ENCODE assay signal across 36 cellular contexts in the genomic region with DNA sequence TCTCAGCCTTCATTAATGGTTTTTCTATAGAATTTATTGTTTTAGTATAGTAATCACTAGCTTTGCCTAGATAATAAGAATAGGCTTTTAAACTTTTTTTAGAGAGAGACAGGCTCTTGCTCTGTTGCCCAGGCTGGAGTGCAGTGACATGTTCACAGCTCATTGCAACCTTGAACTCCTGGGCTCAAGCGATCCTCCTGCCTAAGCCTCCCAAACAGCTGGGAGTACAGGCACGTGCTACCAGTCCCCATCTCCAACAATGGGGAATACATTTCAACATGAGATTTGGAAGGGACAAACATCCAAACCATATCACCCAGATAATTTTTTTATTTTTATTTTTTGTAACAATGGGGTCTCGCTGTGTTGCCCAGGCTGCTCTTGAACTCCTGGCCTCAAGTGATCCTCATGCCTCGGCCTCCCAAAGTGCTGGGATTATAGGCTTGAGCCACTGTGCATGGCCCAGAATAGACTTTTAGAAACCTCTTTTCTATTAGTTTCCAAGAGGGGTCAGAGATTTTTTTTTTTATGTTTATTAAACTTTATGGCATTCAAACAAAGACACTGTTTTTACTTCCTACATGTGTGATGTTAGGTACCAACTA. TPM values are rescaled to one million over a fixed set of nuclear protein-coding genes. Genes with fewer than 3 reads are reported as not detected.
"Had no signal": no experiment of that assay in that cellular context is flagged by ENCODE, and none has a peak within 500 bp of the region (broad histone marks: within the 10 kb centered on the region; RNA-seq: fewer than 3 reads in every experiment).

No MANE protein-coding gene starts in this region.

- H3K4me1 ChIP-seq: esophagus muscularis mucosa, foreskin keratinocyte, gastrocnemius medialis, heart left ventricle had no signal

- H3K27ac ChIP-seq: body of pancreas, esophagus muscularis mucosa, foreskin keratinocyte, gastrocnemius medialis, heart left ventricle, WERI-Rb-1 had no signal

- H3K36me3 Mint-ChIP-seq: activated CD4-positive, alpha-beta memory T cell treated with anti-CD3 and anti-CD28 coated beads for 36 hours; activated CD8-positive, alpha-beta memory T cell treated with anti-CD3 and anti-CD28 coated beads, Interleukin-2, amount 10 ng/mL, durations not matched to agents 7 days and 5 days; activated naive CD4-positive, alpha-beta T cell treated with anti-CD3 and anti-CD28 coated beads, Interleukin-2, amount 10 ng/mL, durations not matched to agents 7 days and 5 days; activated naive CD8-positive, alpha-beta T cell had no signal

- H3K36me3 ChIP-seq: esophagus muscularis mucosa, gastrocnemius medialis, heart left ventricle, WERI-Rb-1 had no signal

- H3K9me3 Mint-ChIP-seq: activated CD4-positive, alpha-beta memory T cell treated with anti-CD3 and anti-CD28 coated beads for 36 hours; activated CD4-positive, alpha-beta T cell treated with anti-CD3 and anti-CD28 coated beads, Interleukin-2, amount 10 ng/mL, durations not matched to agents 24 days and 14 days; activated naive CD4-positive, alpha-beta T cell treated with anti-CD3 and anti-CD28 coated beads, Interleukin-2, amount 10 ng/mL, durations not matched to agents 7 days and 5 days; activated T-helper 1 cell treated with anti-CD3 and anti-CD28 coated beads, Interleukin-12 subunit alpha, Interleukin-12 subunit beta, Interleukin-2, Interleukin-4 antibody, amounts not matched to agents 30 ng/mL and 10 ng/mL and 1 ng/mL, durations not matched to agents 14 hours and 24 hours and 36 hours; activated T-helper 2 cell treated with anti-CD3 and anti-CD28 coated beads, Interferon-gamma antibody, Interleukin-2, Interleukin-4, amounts not matched to agents 10 μg/mL and 5 μg/mL and 100 μg/mL, durations not matched to agents 14 hours and 24 hours and 36 hours; effector memory CD8-positive, alpha-beta T cell; T-helper 2 cell treated with Interferon-gamma antibody and Interleukin-4, amounts not matched to agents 5 μg/mL and 100 μg/mL, for 36 hours had no signal

- H3K9me3 ChIP-seq: body of pancreas, esophagus muscularis mucosa, gastrocnemius medialis, heart left ventricle had no signal

- DNase-seq: activated CD4-positive, alpha-beta memory T cell treated with anti-CD3 and anti-CD28 coated beads for 36 hours; activated CD4-positive, alpha-beta T cell treated with anti-CD3 and anti-CD28 coated beads for 36 hours; activated CD4-positive, alpha-beta T cell treated with anti-CD3 and anti-CD28 coated beads, Interleukin-2, amount 10 ng/mL, durations not matched to agents 24 days and 14 days; activated CD4-positive, CD25-positive, alpha-beta regulatory T cell; activated CD4-positive, CD25-positive, alpha-beta regulatory T cell treated with anti-CD3 and anti-CD28 coated beads, Interleukin-2, amount 50 U/mL, for 72 hours; activated CD8-positive, alpha-beta memory T cell treated with anti-CD3 and anti-CD28 coated beads, Interleukin-2, amount 10 ng/mL, durations not matched to agents 7 days and 5 days; activated CD8-positive, alpha-beta memory T cell treated with anti-CD3 and anti-CD28 coated beads, Interleukin-2, amount 50 U/mL, for 4 hours; activated CD8-positive, alpha-beta T cell treated with anti-CD3 and anti-CD28 coated beads, Interleukin-2, amount 10 ng/mL, durations not matched to agents 7 days and 5 days; activated effector memory CD4-positive, alpha-beta T cell treated with anti-CD3 and anti-CD28 coated beads, Interleukin-2, amount 50 U/mL, for 16 hours; activated naive CD4-positive, alpha-beta T cell; activated naive CD4-positive, alpha-beta T cell treated with anti-CD3 and anti-CD28 coated beads, Interleukin-2, amount 10 ng/mL, durations not matched to agents 7 days and 5 days; activated T-cell treated with anti-CD3 and anti-CD28 coated beads, Interleukin-2, amount 50 U/mL, for 1 hour; activated T-cell treated with anti-CD3 and anti-CD28 coated beads, Interleukin-2, amount 50 U/mL, for 48 hours; amygdala; aorta; body of pancreas; caudate nucleus; cortex of kidney; effector CD4-positive, alpha-beta T cell; effector memory CD8-positive, alpha-beta T cell; gastrocnemius medialis; glutamatergic neuron; heart left ventricle; T-helper 17 cell; T1000; WERI-Rb-1 had no signal

- H3K27ac Mint-ChIP-seq: activated CD4-positive, alpha-beta memory T cell treated with anti-CD3 and anti-CD28 coated beads for 36 hours; activated CD4-positive, alpha-beta T cell treated with anti-CD3 and anti-CD28 coated beads for 36 hours; activated CD4-positive, alpha-beta T cell treated with anti-CD3 and anti-CD28 coated beads, Interleukin-2, amount 10 ng/mL, durations not matched to agents 24 days and 14 days; activated CD8-positive, alpha-beta memory T cell treated with anti-CD3 and anti-CD28 coated beads, Interleukin-2, amount 10 ng/mL, durations not matched to agents 7 days and 5 days; activated CD8-positive, alpha-beta T cell treated with anti-CD3 and anti-CD28 coated beads, Interleukin-2, amount 10 ng/mL, durations not matched to agents 7 days and 5 days; activated naive CD4-positive, alpha-beta T cell treated with anti-CD3 and anti-CD28 coated beads, Interleukin-2, amount 10 ng/mL, durations not matched to agents 7 days and 5 days; activated naive CD8-positive, alpha-beta T cell; activated T-helper 1 cell treated with anti-CD3 and anti-CD28 coated beads, Interleukin-12 subunit alpha, Interleukin-12 subunit beta, Interleukin-2, Interleukin-4 antibody, amounts not matched to agents 30 ng/mL and 10 ng/mL and 1 ng/mL, durations not matched to agents 14 hours and 24 hours and 36 hours; activated T-helper 2 cell treated with anti-CD3 and anti-CD28 coated beads, Interferon-gamma antibody, Interleukin-2, Interleukin-4, amounts not matched to agents 10 μg/mL and 5 μg/mL and 100 μg/mL, durations not matched to agents 14 hours and 24 hours and 36 hours; effector memory CD8-positive, alpha-beta T cell; T-helper 17 cell; T-helper 2 cell treated with Interferon-gamma antibody and Interleukin-4, amounts not matched to agents 5 μg/mL and 100 μg/mL, for 36 hours had no signal

- FAIRE-seq: colon had no signal

- ATAC-seq: activated CD4-positive, alpha-beta T cell treated with anti-CD3 and anti-CD28 coated beads for 36 hours; activated CD8-positive, alpha-beta T cell treated with anti-CD3 and anti-CD28 coated beads, Interleukin-2, amount 10 ng/mL, durations not matched to agents 7 days and 5 days; effector memory CD8-positive, alpha-beta T cell; gastrocnemius medialis; heart left ventricle; T-helper 17 cell had no signal

- H3K4me3 ChIP-seq: body of pancreas, esophagus muscularis mucosa, gastrocnemius medialis, heart left ventricle had no signal

RNA-seq across cellular contexts. Expression of gene NACA2, which starts 7.3 kb away (rescaled TPM):
- total RNA-seq: activated CD4-positive, alpha-beta memory T cell treated with anti-CD3 and anti-CD28 coated beads for 36 hours; activated CD4-positive, alpha-beta T cell treated with anti-CD3 and anti-CD28 coated beads for 36 hours; activated CD4-positive, alpha-beta T cell treated with anti-CD3 and anti-CD28 coated beads, Interleukin-2, amount 10 ng/mL, durations not matched to agents 24 days and 14 days; activated CD8-positive, alpha-beta memory T cell treated with anti-CD3 and anti-CD28 coated beads for 36 hours; activated CD8-positive, alpha-beta memory T cell treated with anti-CD3 and anti-CD28 coated beads, Interleukin-2, amount 10 ng/mL, durations not matched to agents 7 days and 5 days; activated CD8-positive, alpha-beta T cell treated with anti-CD3 and anti-CD28 coated beads, Interleukin-2, amount 10 ng/mL, durations not matched to agents 7 days and 5 days; activated T-helper 2 cell treated with anti-CD3 and anti-CD28 coated beads, Interferon-gamma antibody, Interleukin-2, Interleukin-4, amounts not matched to agents 10 μg/mL and 5 μg/mL and 100 μg/mL, durations not matched to agents 14 hours and 24 hours and 36 hours; aorta; chondrocyte; dermis blood vessel endothelial cell; esophagus muscularis mucosa; foreskin keratinocyte; gastrocnemius medialis; heart left ventricle; T-helper 17 cell had no signal
- polyA plus RNA-seq: foreskin keratinocyte had no signal
